ENCODE assay signal across 7 cellular contexts in the genomic region with DNA sequence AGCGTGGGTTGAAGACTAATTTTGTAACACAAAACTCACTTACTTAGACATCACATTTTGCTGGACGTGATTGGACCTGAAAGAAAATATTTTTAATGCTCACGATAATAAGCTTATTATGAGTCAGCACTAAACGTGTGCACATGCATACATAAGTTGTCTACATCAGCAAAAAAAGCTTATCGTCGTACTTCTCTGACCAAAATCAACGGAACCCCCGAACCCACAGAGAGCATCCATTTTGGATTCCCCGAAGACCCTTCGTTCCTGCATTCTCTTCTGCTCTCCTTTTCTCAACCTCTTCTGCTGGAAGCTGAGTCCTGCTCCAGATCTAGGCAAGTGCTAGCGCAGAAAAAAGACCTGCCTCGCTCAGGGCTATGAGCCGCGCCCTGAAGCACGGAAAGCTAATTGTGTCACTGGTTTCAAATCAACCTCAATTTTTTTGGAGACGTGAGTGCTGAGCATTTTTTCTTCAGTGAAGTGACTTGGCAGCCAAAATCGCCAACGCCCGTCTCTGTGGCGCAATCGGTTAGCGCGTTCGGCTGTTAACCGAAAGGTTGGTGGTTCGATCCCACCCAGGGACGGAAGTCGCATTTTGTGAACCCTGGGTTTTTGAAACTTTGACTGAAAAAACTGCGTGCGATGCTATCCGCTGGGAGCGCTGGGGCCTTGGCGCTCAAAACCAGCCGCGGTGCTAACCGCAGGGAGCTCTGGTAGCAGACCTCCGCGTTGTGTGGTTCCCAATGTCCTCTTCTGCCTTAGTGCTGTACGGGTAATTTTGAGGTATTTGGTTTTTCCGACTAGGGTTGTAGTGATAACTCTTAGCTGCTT. TPM values are rescaled to one million over a fixed set of nuclear protein-coding genes. Genes with fewer than 3 reads are reported as not detected.
DNase-seq lines count a peak whose midpoint lies in the region; ATAC-seq, FAIRE-seq and TF ChIP-seq lines count a peak whose summit lies in the region.
"Not testable (repeated sequence)": the region's sequence is repeated elsewhere in the genome, so short reads cannot be mapped to it uniquely, and the experiment has no call there.

No MANE protein-coding gene starts in this region.

- not testable (repeated sequence) for H4K20me1 ChIP-seq in K562 (replicated peaks; ENCODE audit: control insufficient read depth, insufficient read depth, low read length)

- peak overlapping the region; percentile 81 for H3K4me2 ChIP-seq in K562 (ENCODE audit: insufficient read depth, low read length)

- peak; percentile 46 for FAIRE-seq in K562 (lab: Jason Lieb, UNC)

- H3K9ac ChIP-seq in K562 (ENCODE audit: insufficient read depth in 1 of 2, low read depth in 2 of 2, low read length in 2 of 2) = peak overlapping the region; percentile 82 to 89; a peak in 3 of 4 replicates

- H3K9me3 ChIP-seq in K562 (replicated peaks; ENCODE audit: control insufficient read depth, insufficient read depth, low read depth, low read length); sigmoid colon: not testable (repeated sequence)

- TSS peak; percentile 93 for BruUV-seq in K562 (replicated peaks; lab: Mats Ljungman, UMichigan)

- peak overlapping the region; percentile 98 for H2AFZ ChIP-seq in K562 (ENCODE audit: low read depth, low read length)

- peak; percentile 65 for ATAC-seq in GM18502 (IDR thresholded peaks at IDR 0.05; ENCODE audit: poor library complexity, unreplicated experiment)
- peak; percentile 57 for ATAC-seq in HG02970 (IDR thresholded peaks at IDR 0.05; ENCODE audit: low FRiP score, unreplicated experiment)
- peak; percentile 83 for ATAC-seq in K562

- TF ChIP-seq RAD21 in K562 (CRISPR knock-in tag; conservative IDR thresholded peaks at IDR 0.05 in 1 of 2, IDR thresholded peaks at IDR 0.05 in 1 of 2) = peak; percentile 33 to 57; a peak in 3 of 4 replicates

- POLR2A ChIA-PET in K562 (lab: Yijun Ruan, JAX) = interaction anchor here (1.0 to 1.1 kb wide), 2 partner anchors 9 to 209 kb away, joined by 3 read pairs; a partner anchor contains a TSS

- in situ Hi-C loops in K562 (cut with MboI) = loop anchor here (5.0 kb wide), 1 partner anchor 82 kb away; no protein-coding TSS in a partner anchor

- H3K36me3 ChIP-seq in K562 (ENCODE audit: control insufficient read depth, insufficient read depth, low read length); sigmoid colon: not testable (repeated sequence)

- H3K27me3 ChIP-seq in K562 (ENCODE audit: control insufficient read depth in 2 of 2, insufficient read depth in 2 of 2, low read length in 2 of 2); sigmoid colon: not testable (repeated sequence)

- intact Hi-C loops in K562 (cut with micrococcal nuclease) = loop anchor here (1.0 to 5.0 kb wide), 3 partner anchors 9 to 201 kb away; a partner anchor contains a TSS
- intact Hi-C loops in sigmoid colon (cut with DNase I) = not testable (repeated sequence)

- H3K27ac ChIP-seq in K562 (ENCODE audit: extremely low read depth, low read depth, low read length) = peak overlapping the region; percentile 94
- peak overlapping the region in 3 of 4 donors; percentile 17 to 55 (median 32) for H3K27ac ChIP-seq in sigmoid colon

- not testable (repeated sequence) for H3K9me1 ChIP-seq in K562 (ENCODE audit: control insufficient read depth, insufficient read depth, low read length)

- peaks cover 0 to 13% of the 10 kb centered on the region in 2 experiments; a peak in 4 of 5 replicates for H3K4me1 ChIP-seq in K562 (replicated peaks in 1 of 2; ENCODE audit: control insufficient read depth in 2 of 2, insufficient read depth in 2 of 2, low read length in 2 of 2)
- not testable (repeated sequence) for H3K4me1 ChIP-seq in sigmoid colon

- peak overlapping the region; percentile 62 for H3K4me3 ChIP-seq in K562
- H3K4me3 ChIP-seq in iPS-11a (ENCODE audit: low read depth, low read length) = peak overlapping the region; percentile 66
- peak overlapping the region; percentile 32 to 47 (median 41) for H3K4me3 ChIP-seq in sigmoid colon

- under 1% methylated on average over 40 of the region's 40 CpGs for WGBS in K562 (ENCODE audit: insufficient coverage, low coverage, missing lambda C conversion rate)
- WGBS in sigmoid colon, 2 donors = 4 to 16% methylated on average over 40 of the region's 40 CpGs

- not testable (repeated sequence) for H3K79me2 ChIP-seq in K562 (ENCODE audit: control insufficient read depth, insufficient read depth, low read length)

- peak; percentile 81 for TF ChIP-seq EP300 in K562 (IDR thresholded peaks at IDR 0.05; ENCODE audit: low read length)
- TF ChIP-seq EP300 in sigmoid colon (IDR thresholded peaks at IDR 0.05) = not testable (repeated sequence)

- DNase-seq in NCI-H2081 treated with DMSO at 0.1 percent for 48 hours (lab: John Stamatoyannopoulos, UW) (peak; percentile 71), UCSD-AML1 (lab: John Stamatoyannopoulos, UW; ENCODE audit: unreplicated experiment) (peak; percentile 80), K562 (ENCODE audit: extremely low read depth in 1 of 4, low spot score in 3 of 4) (peak; percentile 68 to 97 (median 76)), sigmoid colon (peak; percentile 82)

- CTCF ChIA-PET in K562 (lab: Yijun Ruan, JAX; ENCODE audit: low intra/inter-chr PET ratio) = not testable (repeated sequence)

- TF ChIP-seq POLR2A in K562 (conservative IDR thresholded peaks at IDR 0.05) = peak; percentile 76
- TF ChIP-seq POLR2A in sigmoid colon (IDR thresholded peaks at IDR 0.05) = not testable (repeated sequence)

- TF ChIP-seq CTCF in K562 (IDR thresholded peaks at IDR 0.05 in 2 of 3, conservative IDR thresholded peaks at IDR 0.05 in 1 of 3; ENCODE audit: insufficient read depth in 2 of 3, low read depth in 1 of 3, low read length in 3 of 3) = peak; percentile 28 to 49 (median 45); a peak in 4 of 6 replicates
- not testable (repeated sequence) for TF ChIP-seq CTCF in sigmoid colon (IDR thresholded peaks at IDR 0.05)

RNA-seq across cellular contexts. Expression of a gene that starts 9.7 kb away (rescaled TPM):
- 0.81 and 1.4 TPM in 2 replicates for total RNA-seq in K562 (2011; cell fraction: chromatin; rRNA removed; ENCODE audit: low replicate concordance)
- 0.39 and 0.67 TPM in 2 replicates for total RNA-seq in K562 (2011; cell fraction: nucleolus; rRNA removed)
- 1.2 and 1.7 TPM in 2 replicates for total RNA-seq in K562 (2011; cell fraction: nucleoplasm; rRNA removed)
- total RNA-seq in K562 (2014; rRNA removed) = 0.12 TPM in 1 of 2 replicates, not detected in the other
- not detected in 2 replicates for total RNA-seq in K562 (2014; rRNA removed; fragmentation: Illumina TruSeq; extraction: Trizol)
- 0.11 TPM in 2 replicates for total RNA-seq in K562 (2015; rRNA removed; fragmentation: Illumina TruSeq; extraction: Trizol)
- total RNA-seq in K562 (2021) = 0.29 and 0.56 TPM in 2 replicates
- 0.24 and 0.32 TPM in 2 replicates for polyA plus RNA-seq in K562 (2011; rRNA removed)
- 0.04 and 0.18 TPM in 2 replicates for polyA plus RNA-seq in K562 (2011; cell fraction: cytosol; rRNA removed)
- 0.37 and 0.51 TPM in 2 replicates for polyA plus RNA-seq in K562 (2011; cell fraction: nucleus; rRNA removed)
- polyA plus RNA-seq in K562 (2012) = 0.21 TPM in 2 replicates
- polyA plus RNA-seq in K562 (2014; fragmentation: Illumina TruSeq; extraction: Trizol) = 0.11 TPM in 1 of 2 replicates, not detected in the other
- polyA plus RNA-seq in K562 (2014; fragmentation: Nextera tagmentation; extraction: Ambion mirVana) = under 1 TPM; 0.04 to 0.15 TPM
- 0.04 and 0.13 TPM in 2 replicates for polyA plus RNA-seq in K562 (2014; rRNA removed)
- 0.45 and 0.49 TPM in 2 replicates for polyA minus RNA-seq in K562 (2011; rRNA and poly(A)+ RNA removed)
- not detected in 2 replicates for polyA minus RNA-seq in K562 (2011; cell fraction: cytosol; rRNA and poly(A)+ RNA removed)
- polyA minus RNA-seq in K562 (2011; cell fraction: nucleus; rRNA and poly(A)+ RNA removed) = 0.54 and 1.1 TPM in 2 replicates
- total RNA-seq in sigmoid colon = 10 to 100 TPM in 3 of 4 donors, 1 to 10 TPM in 1; 7.8 to 19.3 (median 14.6) TPM
- 10 to 100 TPM in 2 of 3 donors, 1 to 10 TPM in 1; 9.6 to 30.5 (median 13.0) TPM for polyA plus RNA-seq in sigmoid colon

RNA-seq across cellular contexts. Expression of a gene that starts 15.6 kb away (rescaled TPM):
- total RNA-seq in K562 (2011; cell fraction: chromatin; rRNA removed; ENCODE audit: low replicate concordance) = 16.7 and 32.8 TPM in 2 replicates
- total RNA-seq in K562 (2011; cell fraction: nucleolus; rRNA removed) = 22.5 and 30.7 TPM in 2 replicates
- 11.7 and 19.8 TPM in 2 replicates for total RNA-seq in K562 (2011; cell fraction: nucleoplasm; rRNA removed)
- total RNA-seq in K562 (2014; rRNA removed) (3.0 and 3.3 TPM in 2 replicates), K562 (2014; rRNA removed; fragmentation: Illumina TruSeq; extraction: Trizol) (1.1 and 1.6 TPM in 2 replicates), K562 (2015; rRNA removed; fragmentation: Illumina TruSeq; extraction: Trizol) (2.3 and 2.4 TPM in 2 replicates), K562 (2021) (3.0 and 3.9 TPM in 2 replicates), sigmoid colon (1 to 10 TPM in 3 of 4 donors, not detected in 1; 2.0 to 2.9 (median 2.5) TPM)
- polyA plus RNA-seq in K562 (2011; rRNA removed) (10.0 and 14.3 TPM in 2 replicates), K562 (2014; fragmentation: Illumina TruSeq; extraction: Trizol) (2.3 and 2.7 TPM in 2 replicates), K562 (2014; fragmentation: Nextera tagmentation; extraction: Ambion mirVana) (under 1 TPM; 0.15 to 0.21 TPM), K562 (2014; rRNA removed) (4.6 and 4.7 TPM in 2 replicates), sigmoid colon (1 to 10 TPM in 2 of 3 donors, under 1 TPM in 1; 0.60 to 2.3 (median 1.6) TPM)
- 14.1 and 14.5 TPM in 2 replicates for polyA plus RNA-seq in K562 (2011; cell fraction: cytosol; rRNA removed)
- polyA plus RNA-seq in K562 (2011; cell fraction: nucleus; rRNA removed) = 74.9 and 104 TPM in 2 replicates
- polyA plus RNA-seq in K562 (2012) = 5.0 and 15.7 TPM in 2 replicates
- polyA minus RNA-seq in K562 (2011; rRNA and poly(A)+ RNA removed) = 5.8 and 5.9 TPM in 2 replicates
- polyA minus RNA-seq in K562 (2011; cell fraction: cytosol; rRNA and poly(A)+ RNA removed) = 2.6 and 3.2 TPM in 2 replicates
- polyA minus RNA-seq in K562 (2011; cell fraction: nucleus; rRNA and poly(A)+ RNA removed) = 10.4 and 13.9 TPM in 2 replicates

RNA-seq across cellular contexts. Expression of a gene that starts 34.7 kb away (rescaled TPM):
- 389 and 599 TPM in 2 replicates for total RNA-seq in K562 (2011; cell fraction: chromatin; rRNA removed; ENCODE audit: low replicate concordance)
- total RNA-seq in K562 (2011; cell fraction: nucleolus; rRNA removed) = 541 and 613 TPM in 2 replicates
- 545 and 616 TPM in 2 replicates for total RNA-seq in K562 (2011; cell fraction: nucleoplasm; rRNA removed)
- total RNA-seq in K562 (2014; rRNA removed) = 101 and 112 TPM in 2 replicates
- total RNA-seq in K562 (2014; rRNA removed; fragmentation: Illumina TruSeq; extraction: Trizol) = 113 and 127 TPM in 2 replicates
- total RNA-seq in K562 (2015; rRNA removed; fragmentation: Illumina TruSeq; extraction: Trizol) = 117 and 130 TPM in 2 replicates
- total RNA-seq in K562 (2021) = 84.4 and 97.8 TPM in 2 replicates
- 373 and 504 TPM in 2 replicates for polyA plus RNA-seq in K562 (2011; rRNA removed)
- 431 and 516 TPM in 2 replicates for polyA plus RNA-seq in K562 (2011; cell fraction: cytosol; rRNA removed)
- 298 and 350 TPM in 2 replicates for polyA plus RNA-seq in K562 (2011; cell fraction: nucleus; rRNA removed)
- polyA plus RNA-seq in K562 (2012) = 85.7 and 203 TPM in 2 replicates
- polyA plus RNA-seq in K562 (2014; fragmentation: Illumina TruSeq; extraction: Trizol) = 147 and 151 TPM in 2 replicates
- 100 to 1,000 TPM in 1 of 2 experiments, 10 to 100 TPM in 1; 80.0 to 112 TPM for polyA plus RNA-seq in K562 (2014; fragmentation: Nextera tagmentation; extraction: Ambion mirVana)
- 124 and 132 TPM in 2 replicates for polyA plus RNA-seq in K562 (2014; rRNA removed)
- 536 and 660 TPM in 2 replicates for polyA minus RNA-seq in K562 (2011; rRNA and poly(A)+ RNA removed)
- 195 and 278 TPM in 2 replicates for polyA minus RNA-seq in K562 (2011; cell fraction: cytosol; rRNA and poly(A)+ RNA removed)
- polyA minus RNA-seq in K562 (2011; cell fraction: nucleus; rRNA and poly(A)+ RNA removed) = 253 and 509 TPM in 2 replicates
- total RNA-seq in sigmoid colon = 10 to 100 TPM; 14.1 to 52.5 (median 34.8) TPM
- polyA plus RNA-seq in sigmoid colon = 10 to 100 TPM; 14.4 to 68.7 (median 19.8) TPM

Comparison
In these comparisons a context has a peak if more than half of its experiments do, and no peak if none do; other contexts are left out.
1. Peak in every context shown above with its lines: DNase-seq, ATAC-seq, H3K4me3 ChIP-seq and H3K27ac ChIP-seq.